8 cellular contexts compared by ENCODE assay signal in genomic region chr5:34008721-34009120, GRCh38. TPM values are rescaled to one million over a fixed set of nuclear protein-coding genes. Genes with fewer than 3 reads are reported as not detected.
DNase-seq lines count a peak whose midpoint lies in the region; ATAC-seq, FAIRE-seq and TF ChIP-seq lines count a peak whose summit lies in the region.

No MANE protein-coding gene starts in this region.

- no peak for FAIRE-seq in RCC 7860 (lab: Jason Lieb, UNC)

- H3K36me3 Mint-ChIP-seq in progenitor cell of endocrine pancreas (ENCODE audit: insufficient read depth) = peaks cover 13% of the 10 kb centered on the region

- CTCF ChIA-PET in RWPE1 (lab: Yijun Ruan, JAX) = interaction anchor here (0.6 kb wide), 1 partner anchor 9 kb away, joined by 4 read pairs; no protein-coding TSS in a partner anchor

- H3K27ac Mint-ChIP-seq in progenitor cell of endocrine pancreas = peak overlapping the region; percentile 99

- POLR2A ChIA-PET in RWPE1 (lab: Yijun Ruan, JAX; ENCODE audit: low non-redundant PET) = no interaction called here

- H3K27me3 Mint-ChIP-seq in progenitor cell of endocrine pancreas = no peaks in the 10 kb centered on the region

- H3K27ac ChIP-seq in RWPE1 = peak overlapping the region; percentile 94; the same call in 1 of the 2 replicates

- DNase-seq in DMS153 treated with DMSO at 0.1 percent for 48 hours (lab: John Stamatoyannopoulos, UW; ENCODE audit: unreplicated experiment) = peak; percentile 73
- DNase-seq in DMS153 (lab: John Stamatoyannopoulos, UW) = no peak
- no peak for DNase-seq in RWPE1 (ENCODE audit: low spot score)
- DNase-seq in epithelial cell of esophagus (ENCODE audit: low read depth) = no peak
- DNase-seq in progenitor cell of endocrine pancreas (ENCODE audit: low spot score, unreplicated experiment) = no peak
- no peak for DNase-seq in RCC 7860 (ENCODE audit: low spot score)
- no peak for DNase-seq in germinal center (ENCODE audit: low spot score)

- TF ChIP-seq CTCF in RWPE1 (conservative IDR thresholded peaks at IDR 0.05; ENCODE audit: low read depth) = no peak
- TF ChIP-seq CTCF in epithelial cell of esophagus (IDR thresholded peaks at IDR 0.05; ENCODE audit: insufficient read depth, low read depth, low read length, missing control alignments) = no peak
- no peak for TF ChIP-seq CTCF in progenitor cell of endocrine pancreas (IDR thresholded peaks at IDR 0.05; ENCODE audit: unreplicated experiment)

- peaks cover 11% of the 10 kb centered on the region for H3K9me3 Mint-ChIP-seq in progenitor cell of endocrine pancreas (ENCODE audit: low read depth)

- no peak for ATAC-seq in GM21717 (IDR thresholded peaks at IDR 0.05; ENCODE audit: unreplicated experiment)

- peak overlapping the region; percentile 87 for H3K4me3 Mint-ChIP-seq in progenitor cell of endocrine pancreas (ENCODE audit: low read depth)

- H3K4me1 Mint-ChIP-seq in progenitor cell of endocrine pancreas (ENCODE audit: low read depth) = peaks cover 39% of the 10 kb centered on the region

- peak overlapping the region; percentile 77 for H3K4me3 ChIP-seq in epithelial cell of esophagus (ENCODE audit: low read length)

RNA-seq across cellular contexts. Expression of gene AMACR, which starts 0.9 kb away (rescaled TPM):
- 22.0 and 22.1 TPM in 2 replicates for total RNA-seq in progenitor cell of endocrine pancreas

RNA-seq across cellular contexts. Expression of gene SLC45A2, which starts 24.2 kb away (rescaled TPM):
- total RNA-seq in progenitor cell of endocrine pancreas = 2.4 and 4.2 TPM in 2 replicates

RNA-seq across cellular contexts. Expression of gene C1QTNF3, which starts 34.3 kb away (rescaled TPM):
- 9.6 and 11.0 TPM in 2 replicates for total RNA-seq in progenitor cell of endocrine pancreas
